ENCODE assay signal across 8 cellular contexts in genomic region chr17:37047631-37048104, GRCh38.
DNase-seq lines count a peak whose midpoint lies in the region; ATAC-seq and TF ChIP-seq lines count a peak whose summit lies in the region.

No MANE protein-coding gene starts in this region.

- no peaks in the 10 kb centered on the region for H3K27me3 ChIP-seq in mammary epithelial cell (ENCODE audit: insufficient read depth, low read length)

- DNase-seq in ACHN (peak; percentile 85), H4 (ENCODE audit: low spot score) (peak; percentile 60), NCI-H226 (peak; percentile 44), activated B cell treated with CpG ODN at 0.5 μM for 24 hours (peak; percentile 54), mammary epithelial cell (peak; percentile 57), inferior parietal cortex (ENCODE audit: extremely low spot score) (peak; percentile 94)
- peak; percentile 69 to 79 for DNase-seq in stimulated activated CD4-positive, alpha-beta T cell treated with anti-CD3 and anti-CD28 coated beads, Interleukin-15, amount 100 ng/mL, for 48 hours (ENCODE audit: low read depth in 2 of 2)

- ATAC-seq in activated B cell treated with CpG ODN at 0.5 μM for 24 hours (ENCODE audit: low read depth), result peak; percentile 66
- no peak for ATAC-seq in GM21360 (IDR thresholded peaks at IDR 0.05; ENCODE audit: unreplicated experiment)

- no peak overlapping the region for H3K4me2 ChIP-seq in mammary epithelial cell (ENCODE audit: insufficient read depth, low read depth, low read length)

- CTCF ChIA-PET in activated B cell treated with CpG ODN at 0.5 μM for 24 hours (lab: Charles Lee) (interaction anchor here (0.6 to 5.5 kb wide), 23 partner anchors 9 to 1220 kb away, joined by 3 to 77 read pairs (median 4); partner anchors contain the start of gene MRM1), mammary epithelial cell (lab: Charles Lee; ENCODE audit: low non-redundant PET) (interaction anchor here (0.6 to 1.1 kb wide), 4 partner anchors 242 to 447 kb away, joined by 3 to 4 read pairs (median 4); no protein-coding TSS in a partner anchor)

- H3K36me3 Mint-ChIP-seq in activated B cell treated with CpG ODN at 0.5 μM for 24 hours (ENCODE audit: low read depth), result peaks cover 50% of the 10 kb centered on the region

- no TSS peak for BruUV-seq in mammary epithelial cell (replicated peaks; lab: Mats Ljungman, UMichigan)

- peaks cover 2% of the 10 kb centered on the region for H3K36me3 ChIP-seq in mammary epithelial cell (ENCODE audit: insufficient read depth, low read length)

- H3K27ac Mint-ChIP-seq in activated B cell treated with CpG ODN at 0.5 μM for 24 hours, result no peak overlapping the region

- dilution Hi-C loops in mammary epithelial cell (cut with HindIII; ENCODE audit: low sequenced_read_pairs), result no loop called here

- H3K9me3 Mint-ChIP-seq in activated B cell treated with CpG ODN at 0.5 μM for 24 hours, result no peaks in the 10 kb centered on the region

- WGBS in mammary epithelial cell (ENCODE audit: low coverage, missing lambda C conversion rate), result 1% methylated on average over 9 of the region's 9 CpGs

- H3K27ac ChIP-seq in mammary epithelial cell (ENCODE audit: insufficient read depth, low read depth, low read length), result no peak overlapping the region

- H3K4me1 Mint-ChIP-seq in activated B cell treated with CpG ODN at 0.5 μM for 24 hours, result peaks cover 15% of the 10 kb centered on the region

- H2AFZ ChIP-seq in mammary epithelial cell (ENCODE audit: low read depth, low read length), result no peak overlapping the region

- H3K27me3 Mint-ChIP-seq in activated B cell treated with CpG ODN at 0.5 μM for 24 hours, result no peaks in the 10 kb centered on the region

- no peaks in the 10 kb centered on the region for H3K79me2 ChIP-seq in mammary epithelial cell (ENCODE audit: insufficient read depth, low read length)

- in situ Hi-C loops in ACHN (cut with HindIII; ENCODE audit: low pct_ligation_motif_present, low pct_unique_long_range_greater_than_20kb, low sequenced_read_pairs) (no loop called here), mammary epithelial cell (cut with MboI; ENCODE audit: low sequenced_read_pairs in 2 of 2) (loop anchor here in 1 of 2 donors (10.0 kb wide), 1 partner anchor 423 kb away; no protein-coding TSS in a partner anchor)

- no peaks in the 10 kb centered on the region for H3K9me3 ChIP-seq in mammary epithelial cell (replicated peaks; ENCODE audit: insufficient read depth, low read length)

- H3K9ac ChIP-seq in mammary epithelial cell (ENCODE audit: insufficient read depth, low read length), result no peak overlapping the region

- H3K4me1 ChIP-seq in mammary epithelial cell (ENCODE audit: insufficient read depth, low read length), result no peaks in the 10 kb centered on the region

- no peak overlapping the region for H3K4me3 ChIP-seq in mammary epithelial cell (replicated peaks in 1 of 3; ENCODE audit: insufficient read depth in 1 of 3, low read depth in 2 of 3, low read length in 3 of 3)

- POLR2A ChIA-PET in activated B cell treated with CpG ODN at 0.5 μM for 24 hours (lab: Charles Lee), result interaction anchor here (0.8 to 1.3 kb wide), 2 partner anchors 445 to 446 kb away, joined by 3 to 4 read pairs; partner anchors contain the start of gene MRM1

- no peak overlapping the region for H3K4me3 Mint-ChIP-seq in activated B cell treated with CpG ODN at 0.5 μM for 24 hours

- no peaks in the 10 kb centered on the region for H4K20me1 ChIP-seq in mammary epithelial cell (ENCODE audit: insufficient read depth, low read length)

- TF ChIP-seq CTCF in activated B cell treated with CpG ODN at 0.5 μM for 24 hours (IDR thresholded peaks at IDR 0.05), result peak; percentile 16
- peak; percentile 90 for TF ChIP-seq CTCF in mammary epithelial cell (conservative IDR thresholded peaks at IDR 0.05 in 1 of 2, IDR thresholded peaks at IDR 0.05 in 1 of 2; ENCODE audit: extremely low read depth in 1 of 2, insufficient read depth in 1 of 2, low read depth in 1 of 2, low read length in 2 of 2)

- intact Hi-C loops in activated B cell treated with CpG ODN at 0.5 μM for 24 hours (cut with micrococcal nuclease), result loop anchor here (1.0 to 2.0 kb wide), 4 partner anchors 341 to 1079 kb away; no protein-coding TSS in a partner anchor
- intact Hi-C loops in mammary epithelial cell (cut with micrococcal nuclease), result loop anchor here (1.0 to 5.0 kb wide), 5 partner anchors 100 to 445 kb away; partner anchors contain the start of gene AATF

Comparison
In these comparisons a context has a peak if more than half of its experiments do, and no peak if none do; other contexts are left out.
1. DNase-seq: peak in every context shown above with its lines; median percentile 94 in inferior parietal cortex; 85 in ACHN; 74 in stimulated activated CD4-positive, alpha-beta T cell treated with anti-CD3 and anti-CD28 coated beads, Interleukin-15, amount 100 ng/mL, for 48 hours; 60 in H4; 57 in mammary epithelial cell; 54 in activated B cell treated with CpG ODN at 0.5 μM for 24 hours; 44 in NCI-H226.